In genomic region chr21:32303385-32303784, GRCh38 we compare ENCODE assay signal across 8 cellular contexts. TPM values are rescaled to one million over a fixed set of nuclear protein-coding genes. Genes with fewer than 3 reads are reported as not detected.
"Had no signal": no experiment of that assay in that cellular context is flagged by ENCODE, and none has a peak within 500 bp of the region (broad histone marks: within the 10 kb centered on the region; RNA-seq: fewer than 3 reads in every experiment).

No MANE protein-coding gene starts in this region.

- H3K27ac ChIP-seq: HL-60 had no signal

- H3K4me3 ChIP-seq: GM23338 had no signal

- H3K27ac Mint-ChIP-seq: GM23338, HFFc6, IgD-negative memory B cell had no signal

- H3K4me3 Mint-ChIP-seq: GM23338, H9, HFFc6, IgD-negative memory B cell had no signal

- H3K9me3 Mint-ChIP-seq: GM23338, H9, HFFc6, IgD-negative memory B cell had no signal

- ATAC-seq: GM23338, HepG2 had no signal

- DNase-seq: H9, HCEC 1CT, HFFc6 had no signal

- H3K4me1 Mint-ChIP-seq: IgD-negative memory B cell had no signal

- H3K27me3 Mint-ChIP-seq: IgD-negative memory B cell had no signal

RNA-seq across cellular contexts. Expression of gene MRAP, which starts 4.7 kb away (rescaled TPM):
- total RNA-seq: GM23338, H1, H9, HFFc6 had no signal
